ENCODE assay signal across 1 cellular context in the genomic region with DNA sequence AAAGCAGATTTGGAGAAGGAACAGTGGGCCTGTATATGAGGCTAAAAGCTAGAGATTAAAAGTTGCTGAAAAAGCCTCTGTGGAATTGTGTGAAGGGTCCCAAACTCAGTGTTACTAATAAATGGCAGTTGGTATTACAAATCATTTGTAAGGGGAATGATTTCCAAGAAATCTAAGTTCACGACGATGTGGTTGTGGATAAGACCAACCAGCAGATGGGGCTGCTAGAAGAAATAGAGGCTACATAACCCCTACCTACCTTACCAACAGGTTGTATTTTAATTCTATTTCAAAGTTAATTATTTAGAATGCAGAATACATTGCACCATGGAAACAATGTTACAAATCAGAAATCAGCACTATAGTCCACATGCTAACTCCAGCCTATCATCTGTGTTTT.
TF ChIP-seq lines count a peak whose summit lies in the region.

No MANE protein-coding gene starts in this region.

TF ChIP-seq in HEK293T, 16 proteins besides CTCF, POLR2A, EP300 and RAD21 (continued from another document):
- TF ChIP-seq HDGF (IDR thresholded peaks at IDR 0.05; ENCODE audit: borderline replicate concordance) (no peak), L3MBTL2 (conservative IDR thresholded peaks at IDR 0.05) (no peak), FOXK2 (IDR thresholded peaks at IDR 0.05) (no peak), SUZ12 (IDR thresholded peaks at IDR 0.05) (no peak)
